1 cellular context compared by ENCODE assay signal in the genomic region with DNA sequence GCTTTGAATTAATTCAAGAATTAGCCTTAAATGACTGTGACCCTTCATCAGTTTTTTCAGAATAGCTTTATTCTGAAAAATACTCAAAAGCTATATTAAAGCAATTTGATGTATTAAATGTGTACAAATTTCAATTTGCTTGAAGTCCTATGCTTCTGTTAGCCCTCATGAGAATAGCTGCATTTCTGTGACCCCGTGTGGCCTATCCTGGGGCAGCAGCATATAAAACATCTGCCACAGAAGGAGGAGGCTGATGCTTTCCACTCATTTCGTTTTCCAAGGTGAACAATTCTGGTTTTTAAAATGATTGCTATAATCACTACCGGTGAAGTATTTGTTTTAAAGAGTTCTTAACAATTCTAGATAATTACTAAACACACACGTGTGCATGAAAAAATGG.
TF ChIP-seq lines count a peak whose summit lies in the region.

No MANE protein-coding gene starts in this region.

TF ChIP-seq in GM23338, 12 proteins besides CTCF, POLR2A, EP300 and RAD21 (continued from another document):
- TF ChIP-seq, protein P1, sequence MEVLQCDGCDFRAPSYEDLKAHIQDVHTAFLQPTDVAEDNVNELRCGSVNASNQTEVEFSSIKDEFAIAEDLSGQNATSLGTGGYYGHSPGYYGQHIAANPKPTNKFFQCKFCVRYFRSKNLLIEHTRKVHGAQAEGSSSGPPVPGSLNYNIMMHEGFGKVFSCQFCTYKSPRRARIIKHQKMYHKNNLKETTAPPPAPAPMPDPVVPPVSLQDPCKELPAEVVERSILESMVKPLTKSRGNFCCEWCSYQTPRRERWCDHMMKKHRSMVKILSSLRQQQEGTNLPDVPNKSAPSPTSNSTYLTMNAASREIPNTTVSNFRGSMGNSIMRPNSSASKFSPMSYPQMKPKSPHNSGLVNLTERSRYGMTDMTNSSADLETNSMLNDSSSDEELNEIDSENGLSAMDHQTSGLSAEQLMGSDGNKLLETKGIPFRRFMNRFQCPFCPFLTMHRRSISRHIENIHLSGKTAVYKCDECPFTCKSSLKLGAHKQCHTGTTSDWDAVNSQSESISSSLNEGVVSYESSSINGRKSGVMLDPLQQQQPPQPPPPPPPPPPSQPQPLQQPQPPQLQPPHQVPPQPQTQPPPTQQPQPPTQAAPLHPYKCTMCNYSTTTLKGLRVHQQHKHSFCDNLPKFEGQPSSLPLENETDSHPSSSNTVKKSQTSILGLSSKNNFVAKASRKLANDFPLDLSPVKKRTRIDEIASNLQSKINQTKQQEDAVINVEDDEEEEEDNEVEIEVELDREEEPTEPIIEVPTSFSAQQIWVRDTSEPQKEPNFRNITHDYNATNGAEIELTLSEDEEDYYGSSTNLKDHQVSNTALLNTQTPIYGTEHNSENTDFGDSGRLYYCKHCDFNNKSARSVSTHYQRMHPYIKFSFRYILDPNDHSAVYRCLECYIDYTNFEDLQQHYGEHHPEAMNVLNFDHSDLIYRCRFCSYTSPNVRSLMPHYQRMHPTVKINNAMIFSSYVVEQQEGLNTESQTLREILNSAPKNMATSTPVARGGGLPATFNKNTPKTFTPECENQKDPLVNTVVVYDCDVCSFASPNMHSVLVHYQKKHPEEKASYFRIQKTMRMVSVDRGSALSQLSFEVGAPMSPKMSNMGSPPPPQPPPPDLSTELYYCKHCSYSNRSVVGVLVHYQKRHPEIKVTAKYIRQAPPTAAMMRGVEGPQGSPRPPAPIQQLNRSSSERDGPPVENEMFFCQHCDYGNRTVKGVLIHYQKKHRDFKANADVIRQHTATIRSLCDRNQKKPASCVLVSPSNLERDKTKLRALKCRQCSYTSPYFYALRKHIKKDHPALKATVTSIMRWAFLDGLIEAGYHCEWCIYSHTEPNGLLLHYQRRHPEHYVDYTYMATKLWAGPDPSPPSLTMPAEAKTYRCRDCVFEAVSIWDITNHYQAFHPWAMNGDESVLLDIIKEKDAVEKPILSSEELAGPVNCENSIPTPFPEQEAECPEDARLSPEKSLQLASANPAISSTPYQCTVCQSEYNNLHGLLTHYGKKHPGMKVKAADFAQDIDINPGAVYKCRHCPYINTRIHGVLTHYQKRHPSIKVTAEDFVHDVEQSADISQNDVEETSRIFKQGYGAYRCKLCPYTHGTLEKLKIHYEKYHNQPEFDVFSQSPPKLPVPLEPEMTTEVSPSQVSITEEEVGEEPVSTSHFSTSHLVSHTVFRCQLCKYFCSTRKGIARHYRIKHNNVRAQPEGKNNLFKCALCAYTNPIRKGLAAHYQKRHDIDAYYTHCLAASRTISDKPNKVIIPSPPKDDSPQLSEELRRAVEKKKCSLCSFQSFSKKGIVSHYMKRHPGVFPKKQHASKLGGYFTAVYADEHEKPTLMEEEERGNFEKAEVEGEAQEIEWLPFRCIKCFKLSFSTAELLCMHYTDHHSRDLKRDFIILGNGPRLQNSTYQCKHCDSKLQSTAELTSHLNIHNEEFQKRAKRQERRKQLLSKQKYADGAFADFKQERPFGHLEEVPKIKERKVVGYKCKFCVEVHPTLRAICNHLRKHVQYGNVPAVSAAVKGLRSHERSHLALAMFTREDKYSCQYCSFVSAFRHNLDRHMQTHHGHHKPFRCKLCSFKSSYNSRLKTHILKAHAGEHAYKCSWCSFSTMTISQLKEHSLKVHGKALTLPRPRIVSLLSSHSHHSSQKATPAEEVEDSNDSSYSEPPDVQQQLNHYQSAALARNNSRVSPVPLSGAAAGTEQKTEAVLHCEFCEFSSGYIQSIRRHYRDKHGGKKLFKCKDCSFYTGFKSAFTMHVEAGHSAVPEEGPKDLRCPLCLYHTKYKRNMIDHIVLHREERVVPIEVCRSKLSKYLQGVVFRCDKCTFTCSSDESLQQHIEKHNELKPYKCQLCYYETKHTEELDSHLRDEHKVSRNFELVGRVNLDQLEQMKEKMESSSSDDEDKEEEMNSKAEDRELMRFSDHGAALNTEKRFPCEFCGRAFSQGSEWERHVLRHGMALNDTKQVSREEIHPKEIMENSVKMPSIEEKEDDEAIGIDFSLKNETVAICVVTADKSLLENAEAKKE (CRISPR knock-in tag; IDR thresholded peaks at IDR 0.05) = no peak
- no peak for TF ChIP-seq ZNF331 (CRISPR knock-in tag; IDR thresholded peaks at IDR 0.05; ENCODE audit: low read depth)
